Comparison of ENCODE assay signal across 8 cellular contexts in genomic region chr13:32164622-32165268, GRCh38.
DNase-seq lines count a peak whose midpoint lies in the region; ATAC-seq and TF ChIP-seq lines count a peak whose summit lies in the region.

No MANE protein-coding gene starts in this region.

- H3K27me3 ChIP-seq in fibroblast of lung (ENCODE audit: control insufficient read depth, insufficient read depth, low read length) (no peaks in the 10 kb centered on the region), neural cell (ENCODE audit: insufficient read depth, low read depth, low read length) (no peaks in the 10 kb centered on the region)

- no peaks in the 10 kb centered on the region for H3K79me2 ChIP-seq in fibroblast of lung (ENCODE audit: control insufficient read depth, insufficient read depth, low read length)
- no peaks in the 10 kb centered on the region for H3K79me2 ChIP-seq in neural cell (replicated peaks; ENCODE audit: insufficient read depth, low read length)

- H3K27ac ChIP-seq in fibroblast of lung (ENCODE audit: insufficient read depth, low read length) (peak overlapping the region; percentile 29), neural cell (ENCODE audit: low read length) (no peak overlapping the region)

- no peak for TF ChIP-seq EP300 in neural cell (conservative IDR thresholded peaks at IDR 0.05; ENCODE audit: poor library complexity, severe bottlenecking)

- peak overlapping the region; percentile 86 for H2AFZ ChIP-seq in fibroblast of lung (ENCODE audit: low read length)
- H2AFZ ChIP-seq in neural cell (ENCODE audit: low read depth, low read length), result no peak overlapping the region

- H4K20me1 ChIP-seq in fibroblast of lung (ENCODE audit: control insufficient read depth, extremely low read depth, insufficient read depth, low read length), result no peaks in the 10 kb centered on the region
- H4K20me1 ChIP-seq in neural cell (ENCODE audit: insufficient read depth), result no peaks in the 10 kb centered on the region

- no peaks in the 10 kb centered on the region for H3K9me2 ChIP-seq in neural cell (ENCODE audit: insufficient read depth, low read length)

- H3F3A ChIP-seq in neural cell (ENCODE audit: insufficient read depth, low read length, poor library complexity, severe bottlenecking), result no peaks in the 10 kb centered on the region

- peaks cover 7% of the 10 kb centered on the region for H3K4me1 ChIP-seq in fibroblast of lung (ENCODE audit: control insufficient read depth, extremely low read depth, insufficient read depth, low read length)

- no peaks in the 10 kb centered on the region for H3K36me3 ChIP-seq in fibroblast of lung (ENCODE audit: control insufficient read depth, insufficient read depth, low read length)
- H3K36me3 ChIP-seq in neural cell (ENCODE audit: insufficient read depth, low read length), result peaks cover 35% of the 10 kb centered on the region

- TF ChIP-seq CTCF in fibroblast of lung (conservative IDR thresholded peaks at IDR 0.05 in 1 of 2, IDR thresholded peaks at IDR 0.05 in 1 of 2; ENCODE audit: low read depth in 1 of 2, low read length in 2 of 2) (peak; percentile 51 to 76), neural cell (IDR thresholded peaks at IDR 0.05; ENCODE audit: poor library complexity, severe bottlenecking) (peak; percentile 66)

- H3K4me3 ChIP-seq in fibroblast of lung (replicated peaks in 1 of 4; ENCODE audit: control extremely low read depth in 1 of 4, insufficient read depth in 1 of 4, low read depth in 3 of 4, low read length in 4 of 4) (no peak overlapping the region), neural cell (ENCODE audit: low read length) (no peak overlapping the region)

- TF ChIP-seq RAD21 in neural cell (conservative IDR thresholded peaks at IDR 0.05), result peak; percentile 49

- H3K9ac ChIP-seq in fibroblast of lung (ENCODE audit: insufficient read depth, low read length), result no peak overlapping the region
- no peak overlapping the region for H3K9ac ChIP-seq in neural cell (ENCODE audit: low read length)

- no peak overlapping the region for H3K4me2 ChIP-seq in fibroblast of lung (ENCODE audit: extremely low read depth, insufficient read depth, low read length)
- no peak overlapping the region for H3K4me2 ChIP-seq in neural cell (ENCODE audit: low read length)

- DNase-seq in DMS153 (lab: John Stamatoyannopoulos, UW) (peak; percentile 62), NCI-H1930 (lab: John Stamatoyannopoulos, UW) (peak; percentile 59 to 75), T follicular helper cell (ENCODE audit: low read depth) (peak; percentile 0), fibroblast of lung (ENCODE audit: low read depth in 2 of 2) (peak; percentile 68 to 80)

- ATAC-seq in GM21786 (IDR thresholded peaks at IDR 0.05; ENCODE audit: unreplicated experiment) (peak; percentile 56), HG03354 (IDR thresholded peaks at IDR 0.05; ENCODE audit: poor library complexity, severe bottlenecking, unreplicated experiment) (no peak), GM19328 (IDR thresholded peaks at IDR 0.05; ENCODE audit: unreplicated experiment) (no peak)

- H3K9me3 ChIP-seq in fibroblast of lung (ENCODE audit: control insufficient read depth, insufficient read depth, low read depth, low read length), result no peaks in the 10 kb centered on the region
- no peaks in the 10 kb centered on the region for H3K9me3 ChIP-seq in neural cell (ENCODE audit: low read length)

TF ChIP-seq in neural cell, 6 proteins besides CTCF, POLR2A, EP300 and RAD21:
- TF ChIP-seq REST (IDR thresholded peaks at IDR 0.05; ENCODE audit: borderline replicate concordance) (no peak), MXI1 (conservative IDR thresholded peaks at IDR 0.05; ENCODE audit: poor library complexity, severe bottlenecking) (no peak), SMC3 (conservative IDR thresholded peaks at IDR 0.05; ENCODE audit: poor library complexity) (peak; percentile 68), POLR2AphosphoS5 (IDR thresholded peaks at IDR 0.05) (no peak)
TF ChIP-seq in neural cell: peak in this region for 1.

Comparison
In these comparisons a context has a peak if more than half of its experiments do, and no peak if none do; other contexts are left out.
1. DNase-seq: peak in every context shown above with its lines; median percentile 74 in fibroblast of lung; 67 in NCI-H1930; 62 in DMS153; 0 in T follicular helper cell.